ENCODE assay signal across 1 cellular context in the genomic region with DNA sequence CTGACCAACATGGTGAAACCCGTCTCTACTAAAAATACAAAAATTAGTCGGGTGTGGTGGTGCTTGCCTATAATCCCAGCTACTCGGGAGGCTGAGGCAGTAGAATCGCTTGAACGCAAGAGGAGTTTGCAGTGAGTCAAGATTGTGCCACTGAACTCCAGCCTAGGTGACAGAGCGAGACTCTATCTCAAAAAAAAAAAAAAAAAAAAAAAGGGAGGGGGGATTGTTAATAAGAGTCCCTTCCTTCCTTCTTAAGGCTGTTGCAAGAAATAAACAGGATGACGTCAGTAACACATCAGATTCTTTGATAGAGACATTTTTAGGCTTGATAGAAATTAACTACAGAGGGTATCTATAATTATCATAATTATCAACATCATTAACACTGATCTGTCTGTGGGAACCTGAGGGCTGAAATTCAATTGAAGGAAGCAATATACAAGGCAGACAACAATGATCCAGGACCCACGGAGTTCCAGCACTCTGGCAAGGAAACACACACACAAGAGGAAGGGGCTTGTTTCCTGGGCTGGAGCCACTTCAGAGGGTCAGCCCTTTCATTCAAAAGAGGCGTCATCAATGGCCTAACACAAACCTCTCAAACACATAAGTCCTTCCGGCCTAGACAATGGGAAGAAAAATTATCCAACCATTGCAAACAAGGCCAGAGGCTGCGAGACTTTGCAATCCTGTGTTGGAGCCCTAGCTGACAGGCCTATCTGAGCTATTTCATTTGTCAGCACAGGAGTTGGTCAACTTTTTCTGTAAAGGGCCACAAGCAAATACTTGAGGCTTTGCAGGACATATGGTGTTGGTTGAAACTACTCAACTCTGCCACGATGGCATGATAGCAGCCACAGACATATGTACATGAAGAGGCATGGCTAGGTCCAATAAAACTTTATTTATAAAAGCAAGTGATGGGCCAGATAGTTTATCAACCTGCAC.
TF ChIP-seq lines count a peak whose summit lies in the region.

No MANE protein-coding gene starts in this region.

TF ChIP-seq in HepG2, 621 proteins besides CTCF, POLR2A, EP300 and RAD21 (continued from another document):
- TF ChIP-seq, protein P1, sequence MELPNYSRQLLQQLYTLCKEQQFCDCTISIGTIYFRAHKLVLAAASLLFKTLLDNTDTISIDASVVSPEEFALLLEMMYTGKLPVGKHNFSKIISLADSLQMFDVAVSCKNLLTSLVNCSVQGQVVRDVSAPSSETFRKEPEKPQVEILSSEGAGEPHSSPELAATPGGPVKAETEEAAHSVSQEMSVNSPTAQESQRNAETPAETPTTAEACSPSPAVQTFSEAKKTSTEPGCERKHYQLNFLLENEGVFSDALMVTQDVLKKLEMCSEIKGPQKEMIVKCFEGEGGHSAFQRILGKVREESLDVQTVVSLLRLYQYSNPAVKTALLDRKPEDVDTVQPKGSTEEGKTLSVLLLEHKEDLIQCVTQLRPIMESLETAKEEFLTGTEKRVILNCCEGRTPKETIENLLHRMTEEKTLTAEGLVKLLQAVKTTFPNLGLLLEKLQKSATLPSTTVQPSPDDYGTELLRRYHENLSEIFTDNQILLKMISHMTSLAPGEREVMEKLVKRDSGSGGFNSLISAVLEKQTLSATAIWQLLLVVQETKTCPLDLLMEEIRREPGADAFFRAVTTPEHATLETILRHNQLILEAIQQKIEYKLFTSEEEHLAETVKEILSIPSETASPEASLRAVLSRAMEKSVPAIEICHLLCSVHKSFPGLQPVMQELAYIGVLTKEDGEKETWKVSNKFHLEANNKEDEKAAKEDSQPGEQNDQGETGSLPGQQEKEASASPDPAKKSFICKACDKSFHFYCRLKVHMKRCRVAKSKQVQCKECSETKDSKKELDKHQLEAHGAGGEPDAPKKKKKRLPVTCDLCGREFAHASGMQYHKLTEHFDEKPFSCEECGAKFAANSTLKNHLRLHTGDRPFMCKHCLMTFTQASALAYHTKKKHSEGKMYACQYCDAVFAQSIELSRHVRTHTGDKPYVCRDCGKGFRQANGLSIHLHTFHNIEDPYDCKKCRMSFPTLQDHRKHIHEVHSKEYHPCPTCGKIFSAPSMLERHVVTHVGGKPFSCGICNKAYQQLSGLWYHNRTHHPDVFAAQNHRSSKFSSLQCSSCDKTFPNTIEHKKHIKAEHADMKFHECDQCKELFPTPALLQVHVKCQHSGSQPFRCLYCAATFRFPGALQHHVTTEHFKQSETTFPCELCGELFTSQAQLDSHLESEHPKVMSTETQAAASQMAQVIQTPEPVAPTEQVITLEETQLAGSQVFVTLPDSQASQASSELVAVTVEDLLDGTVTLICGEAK (IDR thresholded peaks at IDR 0.05) = peak; percentile 49; the same call in 1 of the 2 replicates
- TF ChIP-seq, protein P1 (CRISPR knock-in tag; IDR thresholded peaks at IDR 0.05) = peak; percentile 96
- no peak for TF ChIP-seq SIN3B (IDR thresholded peaks at IDR 0.05; ENCODE audit: low read length)
- TF ChIP-seq, protein P2, sequence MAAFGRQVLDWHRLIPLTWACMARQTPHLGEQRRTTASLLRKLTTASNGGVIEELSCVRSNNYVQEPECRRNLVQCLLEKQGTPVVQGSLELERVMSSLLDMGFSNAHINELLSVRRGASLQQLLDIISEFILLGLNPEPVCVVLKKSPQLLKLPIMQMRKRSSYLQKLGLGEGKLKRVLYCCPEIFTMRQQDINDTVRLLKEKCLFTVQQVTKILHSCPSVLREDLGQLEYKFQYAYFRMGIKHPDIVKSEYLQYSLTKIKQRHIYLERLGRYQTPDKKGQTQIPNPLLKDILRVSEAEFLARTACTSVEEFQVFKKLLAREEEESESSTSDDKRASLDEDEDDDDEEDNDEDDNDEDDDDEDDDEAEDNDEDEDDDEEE (CRISPR knock-in tag; IDR thresholded peaks at IDR 0.05) = no peak
- TF ChIP-seq ZNF713 (CRISPR knock-in tag; IDR thresholded peaks at IDR 0.05) = no peak
- no peak for TF ChIP-seq SOX6 (IDR thresholded peaks at IDR 0.05)
- peak; percentile 79 for TF ChIP-seq SOX6 (CRISPR knock-in tag; IDR thresholded peaks at IDR 0.05)
- TF ChIP-seq, protein P3, sequence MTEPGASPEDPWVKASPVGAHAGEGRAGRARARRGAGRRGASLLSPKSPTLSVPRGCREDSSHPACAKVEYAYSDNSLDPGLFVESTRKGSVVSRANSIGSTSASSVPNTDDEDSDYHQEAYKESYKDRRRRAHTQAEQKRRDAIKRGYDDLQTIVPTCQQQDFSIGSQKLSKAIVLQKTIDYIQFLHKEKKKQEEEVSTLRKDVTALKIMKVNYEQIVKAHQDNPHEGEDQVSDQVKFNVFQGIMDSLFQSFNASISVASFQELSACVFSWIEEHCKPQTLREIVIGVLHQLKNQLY (CRISPR knock-in tag; IDR thresholded peaks at IDR 0.05) = no peak
- TF ChIP-seq, protein P4, sequence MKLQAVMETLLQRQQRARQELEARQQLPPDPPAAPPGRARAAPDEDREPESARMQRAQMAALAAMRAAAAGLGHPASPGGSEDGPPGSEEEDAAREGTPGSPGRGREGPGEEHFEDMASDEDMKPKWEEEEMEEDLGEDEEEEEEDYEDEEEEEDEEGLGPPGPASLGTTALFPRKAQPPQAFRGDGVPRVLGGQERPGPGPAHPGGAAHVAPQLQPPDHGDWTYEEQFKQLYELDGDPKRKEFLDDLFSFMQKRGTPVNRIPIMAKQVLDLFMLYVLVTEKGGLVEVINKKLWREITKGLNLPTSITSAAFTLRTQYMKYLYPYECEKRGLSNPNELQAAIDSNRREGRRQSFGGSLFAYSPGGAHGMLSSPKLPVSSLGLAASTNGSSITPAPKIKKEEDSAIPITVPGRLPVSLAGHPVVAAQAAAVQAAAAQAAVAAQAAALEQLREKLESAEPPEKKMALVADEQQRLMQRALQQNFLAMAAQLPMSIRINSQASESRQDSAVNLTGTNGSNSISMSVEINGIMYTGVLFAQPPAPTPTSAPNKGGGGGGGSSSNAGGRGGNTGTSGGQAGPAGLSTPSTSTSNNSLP (IDR thresholded peaks at IDR 0.05; ENCODE audit: low read depth, low read length) = no peak
- TF ChIP-seq ZNF510 (CRISPR knock-in tag; IDR thresholded peaks at IDR 0.05; ENCODE audit: low read depth) = no peak
- TF ChIP-seq, protein P5, sequence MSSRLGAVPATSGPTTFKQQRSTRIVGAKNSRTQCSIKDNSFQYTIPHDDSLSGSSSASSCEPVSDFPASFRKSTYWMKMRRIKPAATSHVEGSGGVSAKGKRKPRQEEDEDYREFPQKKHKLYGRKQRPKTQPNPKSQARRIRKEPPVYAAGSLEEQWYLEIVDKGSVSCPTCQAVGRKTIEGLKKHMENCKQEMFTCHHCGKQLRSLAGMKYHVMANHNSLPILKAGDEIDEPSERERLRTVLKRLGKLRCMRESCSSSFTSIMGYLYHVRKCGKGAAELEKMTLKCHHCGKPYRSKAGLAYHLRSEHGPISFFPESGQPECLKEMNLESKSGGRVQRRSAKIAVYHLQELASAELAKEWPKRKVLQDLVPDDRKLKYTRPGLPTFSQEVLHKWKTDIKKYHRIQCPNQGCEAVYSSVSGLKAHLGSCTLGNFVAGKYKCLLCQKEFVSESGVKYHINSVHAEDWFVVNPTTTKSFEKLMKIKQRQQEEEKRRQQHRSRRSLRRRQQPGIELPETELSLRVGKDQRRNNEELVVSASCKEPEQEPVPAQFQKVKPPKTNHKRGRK (CRISPR knock-in tag; IDR thresholded peaks at IDR 0.05) = no peak
- TF ChIP-seq ZNF564 (CRISPR knock-in tag; IDR thresholded peaks at IDR 0.05) = no peak
- no peak for TF ChIP-seq ZNF557 (CRISPR knock-in tag; IDR thresholded peaks at IDR 0.05)
- no peak for TF ChIP-seq RNF2 (conservative IDR thresholded peaks at IDR 0.05; ENCODE audit: low read depth)
- 0 out of 2 replicates have a peak, but pooled peaks have one; percentile 14 for TF ChIP-seq CREM (IDR thresholded peaks at IDR 0.05)
- no peak for TF ChIP-seq CREM (CRISPR knock-in tag; IDR thresholded peaks at IDR 0.05)
- TF ChIP-seq ZNF709 (CRISPR knock-in tag; IDR thresholded peaks at IDR 0.05) = no peak
- no peak for TF ChIP-seq KLF13 (CRISPR knock-in tag; IDR thresholded peaks at IDR 0.05)
- TF ChIP-seq HHEX (CRISPR knock-in tag; IDR thresholded peaks at IDR 0.05) = no peak
